Comparison of ENCODE assay signal across 3 cellular contexts in genomic region chr19:13885826-13886365, GRCh38.
TF ChIP-seq lines count a peak whose summit lies in the region.

No MANE protein-coding gene starts in this region.

TF ChIP-seq in SK-N-SH, 30 proteins besides CTCF, POLR2A, EP300 and RAD21:
- no peak for TF ChIP-seq RFX5 (IDR thresholded peaks at IDR 0.05; ENCODE audit: low read length)
- TF ChIP-seq SMC3 (IDR thresholded peaks at IDR 0.05; ENCODE audit: low read depth, low read length): no peak
- no peak for TF ChIP-seq PBX3 (IDR thresholded peaks at IDR 0.05)
- TF ChIP-seq IRF3 (IDR thresholded peaks at IDR 0.05; ENCODE audit: low read depth, low read length): no peak

TF ChIP-seq in SK-N-SH treated with all-trans-retinoic acid at 6 μM for 48 hours, 23 proteins besides CTCF, POLR2A, EP300 and RAD21:
- no peak for TF ChIP-seq RARB (CRISPR knock-in tag; IDR thresholded peaks at IDR 0.05)

TF ChIP-seq in GM23338, 12 proteins besides CTCF, POLR2A, EP300 and RAD21:
- TF ChIP-seq EZH2 (IDR thresholded peaks at IDR 0.05; ENCODE audit: low read depth, unreplicated experiment) (no peak), ZNF114 (CRISPR knock-in tag; IDR thresholded peaks at IDR 0.05) (no peak), STAT1 (IDR thresholded peaks at IDR 0.05; ENCODE audit: unreplicated experiment) (no peak), JUNB (IDR thresholded peaks at IDR 0.05; ENCODE audit: unreplicated experiment) (no peak), EZH2phosphoT487 (IDR thresholded peaks at IDR 0.05; ENCODE audit: unreplicated experiment) (no peak), CREB1 (CRISPR knock-in tag; IDR thresholded peaks at IDR 0.05; ENCODE audit: low read depth) (no peak), POLR2AphosphoS5 (IDR thresholded peaks at IDR 0.05; ENCODE audit: low read depth) (no peak), NANOG (IDR thresholded peaks at IDR 0.05; ENCODE audit: borderline replicate concordance) (no peak), REST (IDR thresholded peaks at IDR 0.05; ENCODE audit: unreplicated experiment) (no peak), ZNF462 (CRISPR knock-in tag; IDR thresholded peaks at IDR 0.05) (no peak), ZNF331 (CRISPR knock-in tag; IDR thresholded peaks at IDR 0.05; ENCODE audit: low read depth) (no peak), ETS1 (IDR thresholded peaks at IDR 0.05) (no peak)
TF ChIP-seq in GM23338: peak in this region for 0.
